1 cellular context compared by ENCODE assay signal in genomic region chr19:18500376-18500775, GRCh38.
TF ChIP-seq lines count a peak whose summit lies in the region.

No MANE protein-coding gene starts in this region.

TF ChIP-seq in K562, 482 proteins besides CTCF, POLR2A, EP300 and RAD21:
- no peak for TF ChIP-seq TRIM24 (IDR thresholded peaks at IDR 0.05)
- TF ChIP-seq, protein P1, sequence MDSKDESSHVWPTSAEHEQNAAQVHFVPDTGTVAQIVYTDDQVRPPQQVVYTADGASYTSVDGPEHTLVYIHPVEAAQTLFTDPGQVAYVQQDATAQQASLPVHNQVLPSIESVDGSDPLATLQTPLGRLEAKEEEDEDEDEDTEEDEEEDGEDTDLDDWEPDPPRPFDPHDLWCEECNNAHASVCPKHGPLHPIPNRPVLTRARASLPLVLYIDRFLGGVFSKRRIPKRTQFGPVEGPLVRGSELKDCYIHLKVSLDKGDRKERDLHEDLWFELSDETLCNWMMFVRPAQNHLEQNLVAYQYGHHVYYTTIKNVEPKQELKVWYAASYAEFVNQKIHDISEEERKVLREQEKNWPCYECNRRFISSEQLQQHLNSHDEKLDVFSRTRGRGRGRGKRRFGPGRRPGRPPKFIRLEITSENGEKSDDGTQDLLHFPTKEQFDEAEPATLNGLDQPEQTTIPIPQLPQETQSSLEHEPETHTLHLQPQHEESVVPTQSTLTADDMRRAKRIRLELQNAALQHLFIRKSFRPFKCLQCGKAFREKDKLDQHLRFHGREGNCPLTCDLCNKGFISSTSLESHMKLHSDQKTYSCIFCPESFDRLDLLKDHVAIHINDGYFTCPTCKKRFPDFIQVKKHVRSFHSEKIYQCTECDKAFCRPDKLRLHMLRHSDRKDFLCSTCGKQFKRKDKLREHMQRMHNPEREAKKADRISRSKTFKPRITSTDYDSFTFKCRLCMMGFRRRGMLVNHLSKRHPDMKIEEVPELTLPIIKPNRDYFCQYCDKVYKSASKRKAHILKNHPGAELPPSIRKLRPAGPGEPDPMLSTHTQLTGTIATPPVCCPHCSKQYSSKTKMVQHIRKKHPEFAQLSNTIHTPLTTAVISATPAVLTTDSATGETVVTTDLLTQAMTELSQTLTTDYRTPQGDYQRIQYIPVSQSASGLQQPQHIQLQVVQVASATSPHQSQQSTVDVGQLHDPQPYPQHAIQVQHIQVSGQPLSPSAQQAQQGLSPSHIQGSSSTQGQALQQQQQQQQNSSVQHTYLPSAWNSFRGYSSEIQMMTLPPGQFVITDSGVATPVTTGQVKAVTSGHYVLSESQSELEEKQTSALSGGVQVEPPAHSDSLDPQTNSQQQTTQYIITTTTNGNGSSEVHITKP (IDR thresholded peaks at IDR 0.05; ENCODE audit: partially characterized antibody): peak; percentile 35
TF ChIP-seq in K562: peak in this region for 1.
